Comparison of ENCODE assay signal across 9 cellular contexts in the genomic region with DNA sequence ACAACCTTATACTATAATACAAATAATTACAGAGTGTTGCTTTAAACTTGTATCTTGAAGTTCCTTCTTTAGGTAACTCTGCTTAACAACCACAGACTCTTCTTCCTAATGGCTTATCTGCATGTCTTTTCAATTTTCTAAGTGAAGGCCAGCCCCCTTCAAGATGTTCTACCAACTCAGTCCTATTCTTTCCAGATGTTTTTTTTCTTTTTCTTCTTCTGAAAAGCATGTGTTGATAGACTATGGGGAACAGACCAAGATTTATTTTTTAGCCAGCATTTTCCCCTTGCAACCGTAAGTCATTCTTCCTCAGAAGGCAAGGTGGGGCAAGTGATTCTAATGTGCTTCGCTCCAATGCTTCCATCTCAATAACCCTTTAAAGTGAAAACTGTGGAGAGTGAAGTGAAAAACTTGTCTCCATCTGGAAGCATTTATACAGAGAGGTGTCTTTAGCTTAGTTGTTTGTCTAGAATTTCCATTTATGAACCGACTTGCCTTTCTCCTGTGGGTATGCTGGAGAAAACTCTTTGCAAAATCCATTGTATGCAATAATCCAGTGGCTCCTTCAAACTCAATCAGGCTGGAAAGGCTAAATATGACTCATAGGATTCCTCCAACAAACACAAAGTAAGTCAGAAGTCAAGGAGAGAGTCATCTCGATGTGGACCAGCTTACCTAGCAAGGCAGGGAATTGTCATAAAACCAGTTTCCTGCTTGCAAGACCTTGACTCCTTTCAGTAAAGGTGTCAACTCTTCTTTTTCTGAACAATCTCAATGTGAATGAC.
DNase-seq lines count a peak whose midpoint lies in the region; ATAC-seq and TF ChIP-seq lines count a peak whose summit lies in the region.
"Had no signal": no experiment of that assay in that cellular context is flagged by ENCODE, and none has a peak within 500 bp of the region (broad histone marks: within the 10 kb centered on the region; RNA-seq: fewer than 3 reads in every experiment).

No MANE protein-coding gene starts in this region.

- no peaks in the 10 kb centered on the region for H3K9me3 Mint-ChIP-seq in CD4-positive, CD25-positive, alpha-beta regulatory T cell
- H3K9me3 Mint-ChIP-seq: neural crest cell had no signal

- H3K9me3 ChIP-seq in CD4-positive, CD25-positive, alpha-beta regulatory T cell (ENCODE audit: control insufficient read depth in 2 of 2, low read length in 2 of 2) = no peaks in the 10 kb centered on the region
- H3K9me3 ChIP-seq in MM.1S (replicated peaks; ENCODE audit: insufficient read depth, low read length) = no peaks in the 10 kb centered on the region
- no peaks in the 10 kb centered on the region for H3K9me3 ChIP-seq in muscle layer of duodenum (ENCODE audit: control insufficient read depth in 1 of 2, low read length in 2 of 2)
- H3K9me3 ChIP-seq in MG63 = no peaks in the 10 kb centered on the region

- no peaks in the 10 kb centered on the region for H4K20me1 ChIP-seq in MM.1S (ENCODE audit: insufficient read depth, low read length)

- H2AFZ ChIP-seq in MM.1S (ENCODE audit: low read length) = no peak overlapping the region

- peak in 1 of 3 donors; percentile 46 for DNase-seq in CD4-positive, CD25-positive, alpha-beta regulatory T cell
- DNase-seq in MM.1S (no peak), dedifferentiated amniotic fluid mesenchymal stem cell (ENCODE audit: extremely low spot score) (peak; percentile 23), NOMO-1 treated with DMSO at 0.1 percent for 48 hours (lab: John Stamatoyannopoulos, UW; ENCODE audit: unreplicated experiment) (no peak), MG63 (no peak)

- no peaks in the 10 kb centered on the region for H3K27me3 Mint-ChIP-seq in CD4-positive, CD25-positive, alpha-beta regulatory T cell

- no peaks in the 10 kb centered on the region for H3K9me2 ChIP-seq in MM.1S (replicated peaks; ENCODE audit: insufficient read depth, low read length)

- H3K9ac ChIP-seq in MM.1S (ENCODE audit: low read length) = no peak overlapping the region

- TF ChIP-seq CTCF in MM.1S (IDR thresholded peaks at IDR 0.05; ENCODE audit: low read length) = no peak

- peaks cover 60% of the 10 kb centered on the region for H3K79me2 ChIP-seq in MM.1S (ENCODE audit: low read length)

- H3K36me3 Mint-ChIP-seq in CD4-positive, CD25-positive, alpha-beta regulatory T cell = no peaks in the 10 kb centered on the region

- peak overlapping the region; percentile 75 to 84 (median 81) for H3K4me3 Mint-ChIP-seq in CD4-positive, CD25-positive, alpha-beta regulatory T cell
- H3K4me3 Mint-ChIP-seq: neural crest cell had no signal

- H3K27me3 ChIP-seq in CD4-positive, CD25-positive, alpha-beta regulatory T cell (ENCODE audit: control insufficient read depth, insufficient read depth, low read length) = no peaks in the 10 kb centered on the region
- H3K27me3 ChIP-seq in MM.1S (replicated peaks; ENCODE audit: insufficient read depth, low read length) = no peaks in the 10 kb centered on the region
- H3K27me3 ChIP-seq in muscle layer of duodenum (ENCODE audit: low read depth, low read length) = no peaks in the 10 kb centered on the region
- H3K27me3 ChIP-seq in MG63 = no peaks in the 10 kb centered on the region

- peaks cover 57 to 93% (median 81%) of the 10 kb centered on the region in 4 donors for H3K4me1 Mint-ChIP-seq in CD4-positive, CD25-positive, alpha-beta regulatory T cell

- no peak for ATAC-seq in CD4-positive, CD25-positive, alpha-beta regulatory T cell (ENCODE audit: low read depth in 2 of 2)
- ATAC-seq in GM21717 (IDR thresholded peaks at IDR 0.05; ENCODE audit: unreplicated experiment) (no peak), GM18909 (IDR thresholded peaks at IDR 0.05; ENCODE audit: poor library complexity, unreplicated experiment) (no peak)

- H3K27ac ChIP-seq in CD4-positive, CD25-positive, alpha-beta regulatory T cell (ENCODE audit: insufficient read depth, low read length, poor library complexity, severe bottlenecking) = peak overlapping the region; percentile 87
- H3K27ac ChIP-seq in MM.1S (ENCODE audit: low read length) (peak overlapping the region; percentile 83; the same call in 1 of the 2 replicates), muscle layer of duodenum (ENCODE audit: low read length) (peak overlapping the region; percentile 32)

- H3F3A ChIP-seq in MM.1S (ENCODE audit: insufficient read depth, low read length) = peaks cover 32% of the 10 kb centered on the region

- no peaks in the 10 kb centered on the region for H3K36me3 ChIP-seq in CD4-positive, CD25-positive, alpha-beta regulatory T cell (ENCODE audit: control insufficient read depth, insufficient read depth, low read length)
- H3K36me3 ChIP-seq in MM.1S (replicated peaks; ENCODE audit: insufficient read depth, low read length) (no peaks in the 10 kb centered on the region), muscle layer of duodenum (ENCODE audit: control insufficient read depth in 1 of 2, insufficient read depth in 2 of 2, low read length in 2 of 2) (no peaks in the 10 kb centered on the region), MG63 (no peaks in the 10 kb centered on the region)

- peaks cover 73% of the 10 kb centered on the region for H3K4me1 ChIP-seq in CD4-positive, CD25-positive, alpha-beta regulatory T cell (ENCODE audit: control insufficient read depth, insufficient read depth, low read length, poor library complexity, severe bottlenecking)
- peaks cover 57% of the 10 kb centered on the region for H3K4me1 ChIP-seq in MM.1S (ENCODE audit: low read length)
- peaks cover 14 to 20% of the 10 kb centered on the region in 2 donors for H3K4me1 ChIP-seq in muscle layer of duodenum (ENCODE audit: control insufficient read depth in 1 of 2, insufficient read depth in 2 of 2, low read length in 2 of 2)

- peak overlapping the region; percentile 85 for H3K4me3 ChIP-seq in CD4-positive, CD25-positive, alpha-beta regulatory T cell (ENCODE audit: low read depth, low read length)
- H3K4me3 ChIP-seq in MM.1S (ENCODE audit: low read length) (peak overlapping the region; percentile 60; the same call in 1 of the 2 replicates), muscle layer of duodenum (ENCODE audit: low read depth in 1 of 2, low read length in 2 of 2) (no peak overlapping the region), MG63 (no peak overlapping the region)

- H3K27ac Mint-ChIP-seq in CD4-positive, CD25-positive, alpha-beta regulatory T cell = peak overlapping the region; percentile 98 to 100 (median 98)

- peak overlapping the region; percentile 85 for H3K4me2 ChIP-seq in MM.1S (ENCODE audit: low read depth, low read length)

Comparison
In these comparisons a context has a peak if more than half of its experiments do, and no peak if none do; other contexts are left out.
1. H3K27ac ChIP-seq: peak in every context shown above with its lines; median percentile 87 in CD4-positive, CD25-positive, alpha-beta regulatory T cell; 83 in MM.1S; 32 in muscle layer of duodenum.
2. H3K4me3 ChIP-seq: peak in CD4-positive, CD25-positive, alpha-beta regulatory T cell (single experiment) and MM.1S (single experiment); none in muscle layer of duodenum (0 of 2) and MG63 (single experiment).